Comparison of ENCODE assay signal across 18 cellular contexts in the genomic region with DNA sequence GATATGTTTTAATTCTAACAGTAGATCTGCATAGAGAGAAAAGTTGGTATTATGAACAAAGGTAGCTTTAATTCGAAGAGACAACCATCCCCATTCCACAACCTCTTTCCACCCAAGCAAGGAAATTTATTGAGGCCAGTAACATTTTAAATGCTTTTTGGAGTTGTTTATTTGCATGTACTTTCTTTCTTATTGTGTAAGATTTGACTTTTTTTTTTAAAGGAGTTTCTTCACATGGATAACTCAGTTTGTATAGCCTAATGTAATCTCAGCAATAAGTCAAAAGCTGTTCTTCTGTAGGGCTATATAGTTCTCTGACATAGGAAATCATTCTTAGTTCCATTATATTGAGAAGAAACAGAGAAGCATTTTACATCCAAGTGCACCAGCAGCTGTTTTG.
DNase-seq lines count a peak whose midpoint lies in the region; TF ChIP-seq lines count a peak whose summit lies in the region.
"Had no signal": no experiment of that assay in that cellular context is flagged by ENCODE, and none has a peak within 500 bp of the region (broad histone marks: within the 10 kb centered on the region; RNA-seq: fewer than 3 reads in every experiment).

No MANE protein-coding gene starts in this region.

- TF ChIP-seq EP300 in esophagus muscularis mucosa (IDR thresholded peaks at IDR 0.05): no peak
- no peak for TF ChIP-seq EP300 in stomach (IDR thresholded peaks at IDR 0.05)

- DNase-seq in activated naive CD8-positive, alpha-beta T cell treated with anti-CD3 and anti-CD28 coated beads for 36 hours: no peak
- DNase-seq in SJCRH30: no peak
- no peak for DNase-seq in esophagus muscularis mucosa (ENCODE audit: extremely low spot score)
- DNase-seq in stomach: no peak
- DNase-seq in OCI-M2 (lab: John Stamatoyannopoulos, UW; ENCODE audit: unreplicated experiment): no peak
- no peak for DNase-seq in glutamatergic neuron
- DNase-seq in AML-193 (lab: John Stamatoyannopoulos, UW): no peak
- DNase-seq: activated CD4-positive, alpha-beta T cell treated with anti-CD3 and anti-CD28 coated beads, Interleukin-2, amount 10 ng/mL, durations not matched to agents 7 days and 5 days; activated T-cell treated with anti-CD3 and anti-CD28 coated beads, Interleukin-2, amount 50 U/mL, for 4 hours; COR-L47; NCI-H1436 treated with DMSO at 0.1 percent for 48 hours; NCI-H446; right cardiac atrium; SIG-M5; stimulated activated CD4-positive, alpha-beta T cell treated with anti-CD3 and anti-CD28 coated beads, Interleukin-1b, Interleukin-23, amount 100 ng/mL, for 48 hours had no signal

- no peaks in the 10 kb centered on the region for H3K9me3 Mint-ChIP-seq in activated naive CD8-positive, alpha-beta T cell (ENCODE audit: low read depth)
- no peaks in the 10 kb centered on the region for H3K9me3 Mint-ChIP-seq in activated naive CD8-positive, alpha-beta T cell treated with anti-CD3 and anti-CD28 coated beads for 36 hours
- H3K9me3 Mint-ChIP-seq in glutamatergic neuron (ENCODE audit: unreplicated experiment): no peaks in the 10 kb centered on the region
- H3K9me3 Mint-ChIP-seq: activated CD4-positive, alpha-beta T cell treated with anti-CD3 and anti-CD28 coated beads, Interleukin-2, amount 10 ng/mL, durations not matched to agents 7 days and 5 days; activated T-cell treated with anti-CD3 and anti-CD28 coated beads, Interleukin-2, amount 50 U/mL, for 4 hours had no signal

- WGBS in esophagus muscularis mucosa: 96% methylated on average over 1 of the region's 1 CpG
- 61 to 97% (median 95%) methylated on average over 1 of the region's 1 CpG for WGBS in stomach, 5 donors

- peaks cover 10% of the 10 kb centered on the region for H3K36me3 Mint-ChIP-seq in activated naive CD8-positive, alpha-beta T cell
- H3K36me3 Mint-ChIP-seq in activated naive CD8-positive, alpha-beta T cell treated with anti-CD3 and anti-CD28 coated beads for 36 hours: peaks cover 31% of the 10 kb centered on the region
- no peaks in the 10 kb centered on the region for H3K36me3 Mint-ChIP-seq in glutamatergic neuron (ENCODE audit: unreplicated experiment)

- no peaks in the 10 kb centered on the region for H3K27me3 Mint-ChIP-seq in activated naive CD8-positive, alpha-beta T cell
- H3K27me3 Mint-ChIP-seq in activated naive CD8-positive, alpha-beta T cell treated with anti-CD3 and anti-CD28 coated beads for 36 hours: no peaks in the 10 kb centered on the region
- H3K27me3 Mint-ChIP-seq in glutamatergic neuron (ENCODE audit: unreplicated experiment): no peaks in the 10 kb centered on the region
- H3K27me3 Mint-ChIP-seq: activated CD4-positive, alpha-beta T cell treated with anti-CD3 and anti-CD28 coated beads, Interleukin-2, amount 10 ng/mL, durations not matched to agents 7 days and 5 days had no signal

- H3K27ac ChIP-seq in SJCRH30: peak overlapping the region; percentile 82; the same call in 1 of the 2 replicates
- peak overlapping the region in 3 of 4 donors; percentile 54 to 75 (median 57) for H3K27ac ChIP-seq in esophagus muscularis mucosa (replicated peaks in 1 of 4)
- H3K27ac ChIP-seq in stomach: peak overlapping the region in 3 of 5 donors; percentile 65 to 73 (median 71)
- H3K27ac ChIP-seq: neutrophil had no signal

- intact Hi-C loops in esophagus muscularis mucosa (cut with DNase I): no loop called here
- intact Hi-C loops in stomach (cut with DNase I; ENCODE audit: low total_unique reads): no loop called here

- peak overlapping the region; percentile 23 for H3K27ac Mint-ChIP-seq in activated naive CD8-positive, alpha-beta T cell
- H3K27ac Mint-ChIP-seq in activated naive CD8-positive, alpha-beta T cell treated with anti-CD3 and anti-CD28 coated beads for 36 hours: no peak overlapping the region
- no peak overlapping the region for H3K27ac Mint-ChIP-seq in glutamatergic neuron (ENCODE audit: unreplicated experiment)

- H3K4me3 ChIP-seq in SJCRH30: no peak overlapping the region
- H3K4me3 ChIP-seq in esophagus muscularis mucosa: no peak overlapping the region
- H3K4me3 ChIP-seq in stomach: no peak overlapping the region
- H3K4me3 ChIP-seq: hepatocyte had no signal

- H3K4me1 ChIP-seq in SJCRH30 (peaks cover 81% of the 10 kb centered on the region), esophagus muscularis mucosa (peaks cover 24 to 65% (median 55%) of the 10 kb centered on the region in 4 donors), stomach (peaks cover 24 to 84% (median 53%) of the 10 kb centered on the region in 4 donors)

- H3K27me3 ChIP-seq in SJCRH30 (no peaks in the 10 kb centered on the region), esophagus muscularis mucosa (no peaks in the 10 kb centered on the region), stomach (no peaks in the 10 kb centered on the region)
- H3K27me3 ChIP-seq: hepatocyte, neutrophil had no signal

- H3K36me3 ChIP-seq in SJCRH30: no peaks in the 10 kb centered on the region
- no peaks in the 10 kb centered on the region for H3K36me3 ChIP-seq in esophagus muscularis mucosa
- H3K36me3 ChIP-seq in stomach: no peaks in the 10 kb centered on the region
- H3K36me3 ChIP-seq: neutrophil had no signal

- H3K4me1 Mint-ChIP-seq in activated naive CD8-positive, alpha-beta T cell (ENCODE audit: low read depth): peaks cover 81% of the 10 kb centered on the region
- peaks cover 61% of the 10 kb centered on the region for H3K4me1 Mint-ChIP-seq in activated naive CD8-positive, alpha-beta T cell treated with anti-CD3 and anti-CD28 coated beads for 36 hours
- no peaks in the 10 kb centered on the region for H3K4me1 Mint-ChIP-seq in glutamatergic neuron (ENCODE audit: low read depth, unreplicated experiment)

- TF ChIP-seq CTCF in esophagus muscularis mucosa (IDR thresholded peaks at IDR 0.05) (no peak), stomach (IDR thresholded peaks at IDR 0.05) (no peak), glutamatergic neuron (IDR thresholded peaks at IDR 0.05; ENCODE audit: partially characterized antibody, unreplicated experiment) (no peak)

- TF ChIP-seq POLR2A in esophagus muscularis mucosa (IDR thresholded peaks at IDR 0.05; ENCODE audit: low read depth): no peak
- TF ChIP-seq POLR2A in stomach (IDR thresholded peaks at IDR 0.05): no peak

- H3K9me3 ChIP-seq in SJCRH30 (replicated peaks) (no peaks in the 10 kb centered on the region), esophagus muscularis mucosa (no peaks in the 10 kb centered on the region), stomach (no peaks in the 10 kb centered on the region)
- H3K9me3 ChIP-seq: neutrophil had no signal

- H3K4me3 Mint-ChIP-seq in activated naive CD8-positive, alpha-beta T cell: no peak overlapping the region
- no peak overlapping the region for H3K4me3 Mint-ChIP-seq in activated naive CD8-positive, alpha-beta T cell treated with anti-CD3 and anti-CD28 coated beads for 36 hours
- H3K4me3 Mint-ChIP-seq in glutamatergic neuron (ENCODE audit: unreplicated experiment): no peak overlapping the region
- H3K4me3 Mint-ChIP-seq: activated CD4-positive, alpha-beta T cell treated with anti-CD3 and anti-CD28 coated beads, Interleukin-2, amount 10 ng/mL, durations not matched to agents 7 days and 5 days; activated T-cell treated with anti-CD3 and anti-CD28 coated beads, Interleukin-2, amount 50 U/mL, for 4 hours had no signal
